ENCODE assay signal across 34 cellular contexts in the genomic region with DNA sequence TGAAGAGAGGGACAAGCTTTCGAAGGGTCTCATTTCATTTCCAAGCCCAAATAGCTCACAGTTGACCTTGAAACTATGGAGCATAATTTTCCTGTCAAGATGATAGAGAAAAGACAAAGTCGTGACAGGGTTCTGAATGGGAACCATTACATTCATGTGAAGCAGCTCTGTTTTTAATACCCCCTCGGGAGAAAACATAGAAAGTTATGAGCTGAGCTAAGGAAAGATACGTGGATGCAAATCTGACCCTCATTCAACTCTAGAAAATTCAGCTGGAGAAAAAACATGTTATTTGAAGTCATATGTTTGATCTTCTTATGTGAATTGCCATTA. TPM values are rescaled to one million over a fixed set of nuclear protein-coding genes. Genes with fewer than 3 reads are reported as not detected.
"Had no signal": no experiment of that assay in that cellular context is flagged by ENCODE, and none has a peak within 500 bp of the region (broad histone marks: within the 10 kb centered on the region; RNA-seq: fewer than 3 reads in every experiment).

No MANE protein-coding gene starts in this region.

- H3K4me1 Mint-ChIP-seq: activated B cell treated with CpG ODN at 0.5 μM for 24 hours; activated naive CD4-positive, alpha-beta T cell treated with anti-CD3 and anti-CD28 coated beads, Interleukin-2, amount 10 ng/mL, durations not matched to agents 7 days and 5 days; activated naive CD8-positive, alpha-beta T cell treated with anti-CD3 and anti-CD28 coated beads, Interleukin-2, amount 50 U/mL, for 24 hours had no signal

- H3K27ac Mint-ChIP-seq: activated B cell treated with CpG ODN at 0.5 μM for 24 hours; activated CD4-positive, alpha-beta memory T cell treated with anti-CD3 and anti-CD28 coated beads for 36 hours; activated naive CD4-positive, alpha-beta T cell treated with anti-CD3 and anti-CD28 coated beads, Interleukin-2, amount 10 ng/mL, durations not matched to agents 7 days and 5 days; activated naive CD8-positive, alpha-beta T cell; activated naive CD8-positive, alpha-beta T cell treated with anti-CD3 and anti-CD28 coated beads, Interleukin-2, amount 50 U/mL, for 24 hours had no signal

- H3K9me3 Mint-ChIP-seq: activated B cell treated with CpG ODN at 0.5 μM for 24 hours; activated CD4-positive, alpha-beta memory T cell treated with anti-CD3 and anti-CD28 coated beads for 36 hours; activated naive CD4-positive, alpha-beta T cell treated with anti-CD3 and anti-CD28 coated beads, Interleukin-2, amount 10 ng/mL, durations not matched to agents 7 days and 5 days; activated naive CD8-positive, alpha-beta T cell treated with anti-CD3 and anti-CD28 coated beads, Interleukin-2, amount 50 U/mL, for 24 hours; activated T-cell treated with anti-CD3 and anti-CD28 coated beads, Interleukin-2, amount 50 U/mL, for 4 hours had no signal

- H3K36me3 Mint-ChIP-seq: activated CD4-positive, alpha-beta memory T cell treated with anti-CD3 and anti-CD28 coated beads for 36 hours; activated naive CD4-positive, alpha-beta T cell treated with anti-CD3 and anti-CD28 coated beads, Interleukin-2, amount 10 ng/mL, durations not matched to agents 7 days and 5 days; activated naive CD8-positive, alpha-beta T cell; brain had no signal

- H3K27ac ChIP-seq: PC-9, RWPE1, VCaP had no signal

- DNase-seq: activated B cell treated with CpG ODN at 0.5 μM for 24 hours; activated CD4-positive, alpha-beta memory T cell treated with anti-CD3 and anti-CD28 coated beads for 36 hours; activated CD4-positive, alpha-beta T cell treated with anti-CD3 and anti-CD28 coated beads for 4 hours; activated CD4-positive, alpha-beta T cell treated with anti-CD3 and anti-CD28 coated beads, Interleukin-2, amount 50 U/mL, for 1 hour; activated CD4-positive, CD25-positive, alpha-beta regulatory T cell treated with anti-CD3 and anti-CD28 coated beads, Interleukin-2, amount 50 U/mL, for 72 hours; activated CD8-positive, alpha-beta memory T cell treated with anti-CD3 and anti-CD28 coated beads, Interleukin-2, amount 50 U/mL, for 4 hours; activated effector memory CD4-positive, alpha-beta T cell treated with Interleukin-2 at 50 U/mL for 16 hours; activated naive CD4-positive, alpha-beta T cell treated with anti-CD3 and anti-CD28 coated beads, Interleukin-2, amount 10 ng/mL, durations not matched to agents 7 days and 5 days; activated naive CD8-positive, alpha-beta T cell treated with anti-CD3 and anti-CD28 coated beads, Interleukin-2, amount 50 U/mL, for 24 hours; activated T-cell treated with anti-CD3 and anti-CD28 coated beads for 4 hours; activated T-cell treated with anti-CD3 and anti-CD28 coated beads, Interleukin-2, amount 50 U/mL, for 4 hours; anterior cingulate cortex; caudate nucleus; NCI-H1105; NCI-H1417 treated with DMSO at 0.1 percent for 48 hours; NCI-H187 treated with DMSO at 0.1 percent for 48 hours; NCI-H2081 treated with DMSO at 0.1 percent for 48 hours; NCI-H2171; NCI-H510A; NCI-H748 treated with DMSO at 0.1 percent for 48 hours; PC-9; Right ventricle myocardium superior; SW 1271; T-helper 1 cell; T-helper 2 cell; T-helper 9 cell had no signal

- H3K4me3 Mint-ChIP-seq: activated B cell treated with CpG ODN at 0.5 μM for 24 hours; activated CD4-positive, alpha-beta memory T cell treated with anti-CD3 and anti-CD28 coated beads for 36 hours; activated naive CD4-positive, alpha-beta T cell treated with anti-CD3 and anti-CD28 coated beads, Interleukin-2, amount 10 ng/mL, durations not matched to agents 7 days and 5 days; activated naive CD8-positive, alpha-beta T cell; activated naive CD8-positive, alpha-beta T cell treated with anti-CD3 and anti-CD28 coated beads, Interleukin-2, amount 50 U/mL, for 24 hours; activated T-cell treated with anti-CD3 and anti-CD28 coated beads, Interleukin-2, amount 50 U/mL, for 4 hours; brain had no signal

- ATAC-seq: activated naive CD8-positive, alpha-beta T cell treated with anti-CD3 and anti-CD28 coated beads, Interleukin-2, amount 50 U/mL, for 24 hours; activated T-cell treated with anti-CD3 and anti-CD28 coated beads, Interleukin-2, amount 50 U/mL, for 4 hours; K562 had no signal

- H3K4me3 ChIP-seq: K562, PC-9 had no signal

RNA-seq across cellular contexts. Expression of gene LRRC52, which starts 48.0 kb away (rescaled TPM):
- total RNA-seq: activated B cell treated with CpG ODN at 0.5 μM for 24 hours; activated CD4-positive, alpha-beta memory T cell treated with anti-CD3 and anti-CD28 coated beads for 36 hours; activated T-cell treated with anti-CD3 and anti-CD28 coated beads, Interleukin-2, amount 50 U/mL, for 4 hours; bronchial epithelial cell; K562; M059J; OCI-LY7; PC-9 had no signal
- polyA plus RNA-seq: K562 had no signal

RNA-seq across cellular contexts. Expression of gene RXRG, which starts 50.9 kb away (rescaled TPM):
- total RNA-seq: activated B cell treated with CpG ODN at 0.5 μM for 24 hours; activated T-cell treated with anti-CD3 and anti-CD28 coated beads, Interleukin-2, amount 50 U/mL, for 4 hours; bronchial epithelial cell; K562; M059J; OCI-LY7; PC-9 had no signal
- polyA plus RNA-seq: K562 had no signal
